8 cellular contexts compared by ENCODE assay signal in genomic region chr3:32510075-32510724, GRCh38. TPM values are rescaled to one million over a fixed set of nuclear protein-coding genes. Genes with fewer than 3 reads are reported as not detected.
DNase-seq lines count a peak whose midpoint lies in the region; ATAC-seq and TF ChIP-seq lines count a peak whose summit lies in the region.

No MANE protein-coding gene starts in this region.

- CTCF ChIA-PET in activated CD4-positive, alpha-beta memory T cell treated with anti-CD3 and anti-CD28 coated beads, Interleukin-2, amount 10 ng/mL, durations not matched to agents 7 days and 5 days (lab: Charles Lee), result interaction anchor here (0.8 to 1.7 kb wide), 10 partner anchors 8 to 271 kb away, joined by 3 to 5 read pairs (median 4); partner anchors contain the start of gene CMTM7

- ATAC-seq in GM18868 (IDR thresholded peaks at IDR 0.05; ENCODE audit: unreplicated experiment) (peak; percentile 92), HG03196 (IDR thresholded peaks at IDR 0.05; ENCODE audit: unreplicated experiment) (peak; percentile 77)
- ATAC-seq in effector memory CD8-positive, alpha-beta T cell (replicated peaks), result peak; percentile 90

- no peak overlapping the region for H3K27ac Mint-ChIP-seq in activated CD4-positive, alpha-beta memory T cell treated with anti-CD3 and anti-CD28 coated beads, Interleukin-2, amount 10 ng/mL, durations not matched to agents 7 days and 5 days
- no peak overlapping the region for H3K27ac Mint-ChIP-seq in effector memory CD8-positive, alpha-beta T cell
- H3K27ac Mint-ChIP-seq in mesothelial cell of epicardium, result no peak overlapping the region

- DNase-seq in AML-193 (lab: John Stamatoyannopoulos, UW) (peak; percentile 86 to 89), NCI-H748 treated with DMSO at 0.1 percent for 48 hours (lab: John Stamatoyannopoulos, UW) (peak; percentile 21), mesothelial cell of epicardium (ENCODE audit: low spot score in 2 of 2, unreplicated experiment in 2 of 2) (peak in 1 of 2 experiments; percentile 65)
- peak; percentile 72 for DNase-seq in activated CD4-positive, alpha-beta memory T cell treated with anti-CD3 and anti-CD28 coated beads, Interleukin-2, amount 10 ng/mL, durations not matched to agents 7 days and 5 days
- peak; percentile 53 to 62 (median 56) for DNase-seq in effector memory CD8-positive, alpha-beta T cell
- peak; percentile 21 to 30 for DNase-seq in stimulated activated CD8-positive, alpha-beta memory T cell treated with anti-CD3 and anti-CD28 coated beads, Interleukin-7, amount 100 ng/mL, for 1 hour (ENCODE audit: low read depth in 2 of 2)

- no peaks in the 10 kb centered on the region for H3K36me3 Mint-ChIP-seq in activated CD4-positive, alpha-beta memory T cell treated with anti-CD3 and anti-CD28 coated beads, Interleukin-2, amount 10 ng/mL, durations not matched to agents 7 days and 5 days (ENCODE audit: low read depth)
- no peaks in the 10 kb centered on the region for H3K36me3 Mint-ChIP-seq in effector memory CD8-positive, alpha-beta T cell (ENCODE audit: insufficient read depth)
- H3K36me3 Mint-ChIP-seq in mesothelial cell of epicardium, result no peaks in the 10 kb centered on the region

- POLR2A ChIA-PET in activated CD4-positive, alpha-beta memory T cell treated with anti-CD3 and anti-CD28 coated beads, Interleukin-2, amount 10 ng/mL, durations not matched to agents 7 days and 5 days (lab: Charles Lee), result no interaction called here

- H3K4me3 Mint-ChIP-seq in activated CD4-positive, alpha-beta memory T cell treated with anti-CD3 and anti-CD28 coated beads, Interleukin-2, amount 10 ng/mL, durations not matched to agents 7 days and 5 days, result no peak overlapping the region
- H3K4me3 Mint-ChIP-seq in effector memory CD8-positive, alpha-beta T cell, result no peak overlapping the region
- H3K4me3 Mint-ChIP-seq in mesothelial cell of epicardium, result no peak overlapping the region

- peak; percentile 70 for TF ChIP-seq CTCF in mesothelial cell of epicardium (IDR thresholded peaks at IDR 0.05; ENCODE audit: unreplicated experiment)

- no peaks in the 10 kb centered on the region for H3K27me3 Mint-ChIP-seq in activated CD4-positive, alpha-beta memory T cell treated with anti-CD3 and anti-CD28 coated beads, Interleukin-2, amount 10 ng/mL, durations not matched to agents 7 days and 5 days
- H3K27me3 Mint-ChIP-seq in effector memory CD8-positive, alpha-beta T cell, result no peaks in the 10 kb centered on the region
- no peaks in the 10 kb centered on the region for H3K27me3 Mint-ChIP-seq in mesothelial cell of epicardium (ENCODE audit: low read depth)

- H3K4me1 Mint-ChIP-seq in activated CD4-positive, alpha-beta memory T cell treated with anti-CD3 and anti-CD28 coated beads, Interleukin-2, amount 10 ng/mL, durations not matched to agents 7 days and 5 days, result peaks cover 2% of the 10 kb centered on the region
- H3K4me1 Mint-ChIP-seq in effector memory CD8-positive, alpha-beta T cell (ENCODE audit: low read depth in 2 of 2), result no peaks in the 10 kb centered on the region
- no peaks in the 10 kb centered on the region for H3K4me1 Mint-ChIP-seq in mesothelial cell of epicardium

- H3K9me3 Mint-ChIP-seq in activated CD4-positive, alpha-beta memory T cell treated with anti-CD3 and anti-CD28 coated beads, Interleukin-2, amount 10 ng/mL, durations not matched to agents 7 days and 5 days, result no peaks in the 10 kb centered on the region
- H3K9me3 Mint-ChIP-seq in effector memory CD8-positive, alpha-beta T cell, result no peaks in the 10 kb centered on the region
- H3K9me3 Mint-ChIP-seq in mesothelial cell of epicardium, result no peaks in the 10 kb centered on the region

RNA-seq across cellular contexts. Expression of gene CMTM6, which starts 7.5 kb away (rescaled TPM):
- 10 to 100 TPM; 89.5 to 91.8 TPM for total RNA-seq in activated CD4-positive, alpha-beta memory T cell treated with anti-CD3 and anti-CD28 coated beads, Interleukin-2, amount 10 ng/mL, durations not matched to agents 7 days and 5 days
- total RNA-seq in mesothelial cell of epicardium, result 41.9 to 44.0 TPM (median 42.3 TPM) in 3 replicates
